ENCODE assay signal across 1 cellular context in the genomic region with DNA sequence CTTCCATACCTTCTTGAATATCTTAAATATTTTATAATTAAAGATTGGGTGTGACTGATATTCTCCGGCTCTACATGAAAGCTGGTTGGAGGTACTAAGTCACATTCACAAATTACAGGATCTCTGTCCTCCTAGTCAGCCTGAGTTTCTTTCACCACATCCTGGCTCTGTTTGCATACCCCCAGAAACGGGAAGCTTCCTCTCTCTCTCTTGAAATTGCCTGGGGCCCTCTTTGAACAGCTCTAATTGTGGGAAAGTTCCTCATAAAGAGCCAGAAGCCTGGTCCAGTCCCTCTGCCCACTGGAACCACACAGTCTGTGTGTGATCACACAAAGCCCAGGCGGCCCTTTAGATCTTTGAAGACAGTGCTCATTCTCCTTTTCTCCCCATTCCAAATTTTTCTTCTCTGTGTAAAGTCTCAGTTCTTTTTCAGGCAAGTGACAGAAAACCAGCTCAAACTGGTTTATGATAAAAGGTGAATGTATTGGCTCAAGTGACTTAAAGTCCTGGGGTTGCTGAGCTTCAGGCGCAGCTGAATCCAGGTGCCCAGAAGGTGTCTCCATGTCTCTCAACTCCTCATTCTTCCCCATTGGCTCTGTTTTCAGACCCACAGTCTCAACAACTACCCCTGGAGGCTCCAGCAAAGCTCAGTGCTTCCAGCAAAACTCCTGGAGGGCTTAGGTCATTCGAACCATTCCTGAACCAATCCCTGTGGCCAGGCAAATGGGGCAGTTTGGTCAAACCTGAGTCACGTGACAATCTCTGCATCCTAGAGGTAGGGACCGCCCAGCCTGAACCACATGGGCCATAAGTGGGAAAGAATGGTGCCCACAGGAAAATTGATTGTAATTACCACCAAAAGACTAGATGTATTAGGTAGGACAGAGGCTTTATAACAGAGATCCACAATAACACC.
TF ChIP-seq lines count a peak whose summit lies in the region.

No MANE protein-coding gene starts in this region.

TF ChIP-seq in GM12878, 131 proteins besides CTCF, POLR2A, EP300 and RAD21 (continued from another document):
- TF ChIP-seq, protein P1, sequence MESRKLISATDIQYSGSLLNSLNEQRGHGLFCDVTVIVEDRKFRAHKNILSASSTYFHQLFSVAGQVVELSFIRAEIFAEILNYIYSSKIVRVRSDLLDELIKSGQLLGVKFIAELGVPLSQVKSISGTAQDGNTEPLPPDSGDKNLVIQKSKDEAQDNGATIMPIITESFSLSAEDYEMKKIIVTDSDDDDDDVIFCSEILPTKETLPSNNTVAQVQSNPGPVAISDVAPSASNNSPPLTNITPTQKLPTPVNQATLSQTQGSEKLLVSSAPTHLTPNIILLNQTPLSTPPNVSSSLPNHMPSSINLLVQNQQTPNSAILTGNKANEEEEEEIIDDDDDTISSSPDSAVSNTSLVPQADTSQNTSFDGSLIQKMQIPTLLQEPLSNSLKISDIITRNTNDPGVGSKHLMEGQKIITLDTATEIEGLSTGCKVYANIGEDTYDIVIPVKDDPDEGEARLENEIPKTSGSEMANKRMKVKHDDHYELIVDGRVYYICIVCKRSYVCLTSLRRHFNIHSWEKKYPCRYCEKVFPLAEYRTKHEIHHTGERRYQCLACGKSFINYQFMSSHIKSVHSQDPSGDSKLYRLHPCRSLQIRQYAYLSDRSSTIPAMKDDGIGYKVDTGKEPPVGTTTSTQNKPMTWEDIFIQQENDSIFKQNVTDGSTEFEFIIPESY (IDR thresholded peaks at IDR 0.05) = no peak
- TF ChIP-seq POU2F2 (IDR thresholded peaks at IDR 0.05; ENCODE audit: borderline replicate concordance, low read depth, low read length) = no peak
- TF ChIP-seq BMI1 (IDR thresholded peaks at IDR 0.05; ENCODE audit: borderline replicate concordance) = no peak
- TF ChIP-seq WRNIP1 (IDR thresholded peaks at IDR 0.05; ENCODE audit: borderline replicate concordance, low read depth, low read length) = no peak
- peak; percentile 40; the same call in 1 of the 2 replicates for TF ChIP-seq EED (IDR thresholded peaks at IDR 0.05; ENCODE audit: low read depth)
- TF ChIP-seq MTA2 (IDR thresholded peaks at IDR 0.05; ENCODE audit: low read depth) = 0 out of 2 replicates have a peak, but pooled peaks have one; percentile 8
- TF ChIP-seq SRF (IDR thresholded peaks at IDR 0.05; ENCODE audit: low read depth in 2 of 2, low read length in 2 of 2) = no peak
- TF ChIP-seq IKZF2 (IDR thresholded peaks at IDR 0.05) = peak; percentile 34 to 52; a peak in 3 of 4 replicates
- TF ChIP-seq IKZF1 (conservative IDR thresholded peaks at IDR 0.05) = 0 out of 2 replicates have a peak, but pooled peaks have one; percentile 27
TF ChIP-seq in GM12878: peak in this region for 6.
